ENCODE assay signal across 8 cellular contexts in genomic region chr13:74136089-74136658, GRCh38. TPM values are rescaled to one million over a fixed set of nuclear protein-coding genes. Genes with fewer than 3 reads are reported as not detected.
DNase-seq lines count a peak whose midpoint lies in the region; ATAC-seq and TF ChIP-seq lines count a peak whose summit lies in the region.

No MANE protein-coding gene starts in this region.

- 3% methylated on average over 27 of the region's 27 CpGs for WGBS in liver

- no peak for ATAC-seq in HG03457 (IDR thresholded peaks at IDR 0.05; ENCODE audit: unreplicated experiment)

- H3K27me3 ChIP-seq in ACC112 (ENCODE audit: insufficient read depth, low read length) (no peaks in the 10 kb centered on the region), liver (ENCODE audit: control insufficient read depth in 4 of 4, insufficient read depth in 4 of 4, low read length in 3 of 4) (no peaks in the 10 kb centered on the region)

- H3K27ac ChIP-seq in ACC112 (ENCODE audit: low read depth, low read length): peak overlapping the region; percentile 91
- peak overlapping the region; percentile 65 for H3K27ac ChIP-seq in cingulate gyrus (ENCODE audit: low read depth, low read length)
- peak overlapping the region; percentile 68 to 83 for H3K27ac ChIP-seq in liver (ENCODE audit: low read depth in 1 of 2, low read length in 2 of 2)

- H2AFZ ChIP-seq in ACC112 (ENCODE audit: low read length, unreplicated experiment): peak overlapping the region; percentile 83

- peaks cover 24% of the 10 kb centered on the region for H3K79me2 ChIP-seq in ACC112 (ENCODE audit: control insufficient read depth, insufficient read depth, low read length, unreplicated experiment)

- H3K36me3 ChIP-seq in ACC112 (ENCODE audit: insufficient read depth, low read length): no peaks in the 10 kb centered on the region
- no peaks in the 10 kb centered on the region for H3K36me3 ChIP-seq in liver (ENCODE audit: control insufficient read depth in 4 of 4, insufficient read depth in 3 of 4, low read depth in 1 of 4, low read length in 3 of 4)

- TF ChIP-seq RAD21 in liver (IDR thresholded peaks at IDR 0.05): no peak

- H3K4me3 ChIP-seq in ACC112 (ENCODE audit: low read depth, low read length) (peak overlapping the region; percentile 97), liver (ENCODE audit: low read depth in 1 of 3, low read length in 3 of 3) (peak overlapping the region; percentile 78 to 98 (median 92))

- peaks cover 13% of the 10 kb centered on the region for H3K4me1 ChIP-seq in ACC112 (ENCODE audit: control insufficient read depth, insufficient read depth, low read length, unreplicated experiment)
- peaks cover 1 to 31% (median 24%) of the 10 kb centered on the region in 4 donors for H3K4me1 ChIP-seq in liver (ENCODE audit: control insufficient read depth in 4 of 4, insufficient read depth in 4 of 4, low read length in 3 of 4)

- peak overlapping the region; percentile 17 to 45 for H3K9ac ChIP-seq in liver (ENCODE audit: low read depth in 1 of 2, low read length in 2 of 2)

- TF ChIP-seq CTCF in liver (IDR thresholded peaks at IDR 0.05; ENCODE audit: low read depth, low read length, missing input control): no peak

- H3K9me3 ChIP-seq in liver (ENCODE audit: control insufficient read depth in 4 of 4, low read length in 3 of 4): no peaks in the 10 kb centered on the region

- DNase-seq in HCEC 1CT (peak; percentile 49), T-helper 1 cell (peak; percentile 13 to 36 (median 29)), NCI-H2029 (lab: John Stamatoyannopoulos, UW) (no peak)
- peak; percentile 23 for DNase-seq in stimulated activated CD8-positive, alpha-beta memory T cell treated with anti-CD3 and anti-CD28 coated beads, Interleukin-7, amount 100 ng/mL, for 24 hours (ENCODE audit: low read depth)

TF ChIP-seq in liver, 16 proteins besides CTCF, POLR2A, EP300 and RAD21:
- TF ChIP-seq YY1 (IDR thresholded peaks at IDR 0.05): peak; percentile 2
- TF ChIP-seq, protein P1, sequence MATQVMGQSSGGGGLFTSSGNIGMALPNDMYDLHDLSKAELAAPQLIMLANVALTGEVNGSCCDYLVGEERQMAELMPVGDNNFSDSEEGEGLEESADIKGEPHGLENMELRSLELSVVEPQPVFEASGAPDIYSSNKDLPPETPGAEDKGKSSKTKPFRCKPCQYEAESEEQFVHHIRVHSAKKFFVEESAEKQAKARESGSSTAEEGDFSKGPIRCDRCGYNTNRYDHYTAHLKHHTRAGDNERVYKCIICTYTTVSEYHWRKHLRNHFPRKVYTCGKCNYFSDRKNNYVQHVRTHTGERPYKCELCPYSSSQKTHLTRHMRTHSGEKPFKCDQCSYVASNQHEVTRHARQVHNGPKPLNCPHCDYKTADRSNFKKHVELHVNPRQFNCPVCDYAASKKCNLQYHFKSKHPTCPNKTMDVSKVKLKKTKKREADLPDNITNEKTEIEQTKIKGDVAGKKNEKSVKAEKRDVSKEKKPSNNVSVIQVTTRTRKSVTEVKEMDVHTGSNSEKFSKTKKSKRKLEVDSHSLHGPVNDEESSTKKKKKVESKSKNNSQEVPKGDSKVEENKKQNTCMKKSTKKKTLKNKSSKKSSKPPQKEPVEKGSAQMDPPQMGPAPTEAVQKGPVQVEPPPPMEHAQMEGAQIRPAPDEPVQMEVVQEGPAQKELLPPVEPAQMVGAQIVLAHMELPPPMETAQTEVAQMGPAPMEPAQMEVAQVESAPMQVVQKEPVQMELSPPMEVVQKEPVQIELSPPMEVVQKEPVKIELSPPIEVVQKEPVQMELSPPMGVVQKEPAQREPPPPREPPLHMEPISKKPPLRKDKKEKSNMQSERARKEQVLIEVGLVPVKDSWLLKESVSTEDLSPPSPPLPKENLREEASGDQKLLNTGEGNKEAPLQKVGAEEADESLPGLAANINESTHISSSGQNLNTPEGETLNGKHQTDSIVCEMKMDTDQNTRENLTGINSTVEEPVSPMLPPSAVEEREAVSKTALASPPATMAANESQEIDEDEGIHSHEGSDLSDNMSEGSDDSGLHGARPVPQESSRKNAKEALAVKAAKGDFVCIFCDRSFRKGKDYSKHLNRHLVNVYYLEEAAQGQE (IDR thresholded peaks at IDR 0.05): no peak
- no peak for TF ChIP-seq HNF4G (IDR thresholded peaks at IDR 0.05)
- TF ChIP-seq FOXA2 (IDR thresholded peaks at IDR 0.05): no peak
TF ChIP-seq in liver: peak in this region for 1.

RNA-seq across cellular contexts. Expression of gene KLF12, which starts 2.0 kb away (rescaled TPM):
- 10 to 100 TPM in 1 of 2 donors, 1 to 10 TPM in 1; 8.7 to 15.9 TPM for total RNA-seq in liver
- 10 to 100 TPM in 1 of 2 donors, 1 to 10 TPM in 1; 2.4 to 14.0 TPM for polyA plus RNA-seq in liver
